ENCODE assay signal across 13 cellular contexts in genomic region chr1:93324486-93325464, GRCh38. TPM values are rescaled to one million over a fixed set of nuclear protein-coding genes. Genes with fewer than 3 reads are reported as not detected.
DNase-seq lines count a peak whose midpoint lies in the region; ATAC-seq and TF ChIP-seq lines count a peak whose summit lies in the region.
"Had no signal": no experiment of that assay in that cellular context is flagged by ENCODE, and none has a peak within 500 bp of the region (broad histone marks: within the 10 kb centered on the region; RNA-seq: fewer than 3 reads in every experiment).

No MANE protein-coding gene starts in this region.

- intact Hi-C loops in right lobe of liver (cut with DNase I), result no loop called here

- H3K4me3 ChIP-seq in MG63 (peak overlapping the region; percentile 3), cardiac fibroblast (replicated peaks in 1 of 2; ENCODE audit: low read depth in 2 of 2, low read length in 2 of 2) (no peak overlapping the region), right lobe of liver (no peak overlapping the region)
- H3K4me3 ChIP-seq: SJCRH30, upper lobe of left lung had no signal

- no peak overlapping the region for H3K27ac ChIP-seq in right lobe of liver
- H3K27ac ChIP-seq: SJCRH30, upper lobe of left lung had no signal

- H3K4me1 ChIP-seq in right lobe of liver, result peaks cover 0 to 12% (median 3%) of the 10 kb centered on the region in 4 donors
- H3K4me1 ChIP-seq: upper lobe of left lung had no signal

- no peaks in the 10 kb centered on the region for H3K27me3 ChIP-seq in MG63
- no peaks in the 10 kb centered on the region for H3K27me3 ChIP-seq in right lobe of liver
- H3K27me3 ChIP-seq: SJCRH30, upper lobe of left lung had no signal

- peak; percentile 41 to 91 (median 80) for ATAC-seq in right lobe of liver
- ATAC-seq in HG02981 (IDR thresholded peaks at IDR 0.05; ENCODE audit: unreplicated experiment), result no peak
- ATAC-seq in HG03039 (IDR thresholded peaks at IDR 0.05; ENCODE audit: unreplicated experiment), result no peak
- no peak for ATAC-seq in HG03025 (IDR thresholded peaks at IDR 0.05; ENCODE audit: low FRiP score, unreplicated experiment)
- no peak for ATAC-seq in HG02623 (IDR thresholded peaks at IDR 0.05; ENCODE audit: unreplicated experiment)

- no peaks in the 10 kb centered on the region for H3K9me3 ChIP-seq in MG63
- H3K9me3 ChIP-seq in right lobe of liver, result no peaks in the 10 kb centered on the region
- H3K9me3 ChIP-seq: SJCRH30, upper lobe of left lung had no signal

- TF ChIP-seq CTCF in cardiac fibroblast (IDR thresholded peaks at IDR 0.05; ENCODE audit: low read depth, low read length) (no peak), right lobe of liver (IDR thresholded peaks at IDR 0.05) (no peak)

- DNase-seq in COLO668 (lab: John Stamatoyannopoulos, UW; ENCODE audit: unreplicated experiment) (peak; percentile 34), MG63 (peak; percentile 57), cardiac fibroblast (ENCODE audit: low read depth in 2 of 2) (peak; percentile 57 to 85), right lobe of liver (no peak)
- DNase-seq: central memory CD4-positive, alpha-beta T cell; COR-L47; NCI-H187 treated with DMSO at 0.1 percent for 48 hours; SJCRH30; upper lobe of left lung had no signal

- H3K36me3 ChIP-seq in MG63 (no peaks in the 10 kb centered on the region), right lobe of liver (peaks cover 0 to 2% (median 0%) of the 10 kb centered on the region in 4 donors)
- H3K36me3 ChIP-seq: SJCRH30, upper lobe of left lung had no signal

- no peak for TF ChIP-seq POLR2A in right lobe of liver (IDR thresholded peaks at IDR 0.05)

- WGBS in right lobe of liver (ENCODE audit: insufficient coverage, low coverage, low lambda C conversion rate, missing lambda C conversion rate), result 61% methylated on average over 8 of the region's 8 CpGs

RNA-seq across cellular contexts. Expression of gene DR1, which starts 20.9 kb away (rescaled TPM):
- total RNA-seq in MG63 (2014; rRNA removed; shearing (Covaris generic); ENCODE audit: low replicate concordance), result 50.0 and 79.3 TPM in 2 replicates
- total RNA-seq in right lobe of liver, result 10 to 100 TPM; 15.7 to 26.7 (median 17.7) TPM

Comparison
In these comparisons a context has a peak if more than half of its experiments do, and no peak if none do; other contexts are left out.
1. DNase-seq: peak in COLO668 (single experiment), MG63 (single experiment) and cardiac fibroblast (2 of 2); none in right lobe of liver (0 of 3).
2. ATAC-seq: peak in right lobe of liver (4 of 4); none in HG02981 (single experiment), HG03039 (single experiment), HG03025 (single experiment) and HG02623 (single experiment).